In genomic region chr1:71721532-71721931, GRCh38 we compare ENCODE assay signal across 16 cellular contexts.
"Had no signal": no experiment of that assay in that cellular context is flagged by ENCODE, and none has a peak within 500 bp of the region (broad histone marks: within the 10 kb centered on the region; RNA-seq: fewer than 3 reads in every experiment).

No MANE protein-coding gene starts in this region.

- H3K4me3 ChIP-seq: left ventricle myocardium inferior, tibial nerve, uterus had no signal

- H3K9me3 ChIP-seq: left ventricle myocardium inferior, tibial nerve, uterus had no signal

- ATAC-seq: activated CD4-positive, alpha-beta T cell treated with anti-CD3 and anti-CD28 coated beads for 36 hours; esophagus mucosa; natural killer cell; stimulated activated naive B cell treated with anti-CD40 and anti-IgM and Interleukin-4, amounts not matched to agents 10 μg/mL and 1 μg/mL and 100 μg/mL, for 72 hours had no signal

- H3K36me3 ChIP-seq: left ventricle myocardium inferior, tibial nerve, uterus, WERI-Rb-1 had no signal

- H3K27ac ChIP-seq: left ventricle myocardium inferior, tibial nerve, uterus, WERI-Rb-1 had no signal

- H3K27ac Mint-ChIP-seq: activated CD4-positive, alpha-beta memory T cell treated with anti-CD3 and anti-CD28 coated beads, Interleukin-2, amount 10 ng/mL, durations not matched to agents 7 days and 5 days; activated CD4-positive, alpha-beta T cell treated with anti-CD3 and anti-CD28 coated beads for 36 hours; activated naive CD4-positive, alpha-beta T cell treated with anti-CD3 and anti-CD28 coated beads, Interleukin-2, amount 10 ng/mL, durations not matched to agents 7 days and 5 days; activated T-cell treated with anti-CD3 and anti-CD28 coated beads, Interleukin-2, amount 50 U/mL, for 24 hours; natural killer cell; stimulated activated naive B cell treated with anti-CD40 and anti-IgM and Interleukin-4, amounts not matched to agents 10 μg/mL and 1 μg/mL and 100 μg/mL, for 72 hours had no signal

- H3K4me1 ChIP-seq: left ventricle myocardium inferior, tibial nerve, uterus had no signal

- H3K9me3 Mint-ChIP-seq: activated naive CD4-positive, alpha-beta T cell treated with anti-CD3 and anti-CD28 coated beads, Interleukin-2, amount 10 ng/mL, durations not matched to agents 7 days and 5 days; stimulated activated naive B cell treated with anti-CD40 and anti-IgM and Interleukin-4, amounts not matched to agents 10 μg/mL and 1 μg/mL and 100 μg/mL, for 72 hours had no signal

- H3K4me1 Mint-ChIP-seq: activated CD4-positive, alpha-beta memory T cell treated with anti-CD3 and anti-CD28 coated beads, Interleukin-2, amount 10 ng/mL, durations not matched to agents 7 days and 5 days; activated CD4-positive, alpha-beta T cell treated with anti-CD3 and anti-CD28 coated beads for 36 hours; activated naive CD4-positive, alpha-beta T cell treated with anti-CD3 and anti-CD28 coated beads, Interleukin-2, amount 10 ng/mL, durations not matched to agents 7 days and 5 days; natural killer cell; stimulated activated naive B cell treated with anti-CD40 and anti-IgM and Interleukin-4, amounts not matched to agents 10 μg/mL and 1 μg/mL and 100 μg/mL, for 72 hours had no signal

- H3K27me3 Mint-ChIP-seq: activated CD4-positive, alpha-beta memory T cell treated with anti-CD3 and anti-CD28 coated beads, Interleukin-2, amount 10 ng/mL, durations not matched to agents 7 days and 5 days; activated CD4-positive, alpha-beta T cell treated with anti-CD3 and anti-CD28 coated beads for 36 hours; activated naive CD4-positive, alpha-beta T cell treated with anti-CD3 and anti-CD28 coated beads, Interleukin-2, amount 10 ng/mL, durations not matched to agents 7 days and 5 days; activated T-cell treated with anti-CD3 and anti-CD28 coated beads, Interleukin-2, amount 50 U/mL, for 24 hours; stimulated activated naive B cell treated with anti-CD40 and anti-IgM and Interleukin-4, amounts not matched to agents 10 μg/mL and 1 μg/mL and 100 μg/mL, for 72 hours had no signal

- H3K4me3 Mint-ChIP-seq: activated CD4-positive, alpha-beta memory T cell treated with anti-CD3 and anti-CD28 coated beads, Interleukin-2, amount 10 ng/mL, durations not matched to agents 7 days and 5 days; activated CD4-positive, alpha-beta T cell treated with anti-CD3 and anti-CD28 coated beads for 36 hours; activated naive CD4-positive, alpha-beta T cell treated with anti-CD3 and anti-CD28 coated beads, Interleukin-2, amount 10 ng/mL, durations not matched to agents 7 days and 5 days; activated T-cell treated with anti-CD3 and anti-CD28 coated beads, Interleukin-2, amount 50 U/mL, for 24 hours; natural killer cell; stimulated activated naive B cell treated with anti-CD40 and anti-IgM and Interleukin-4, amounts not matched to agents 10 μg/mL and 1 μg/mL and 100 μg/mL, for 72 hours had no signal

- H3K27me3 ChIP-seq: tibial nerve, uterus had no signal

- H3K36me3 Mint-ChIP-seq: activated naive CD4-positive, alpha-beta T cell treated with anti-CD3 and anti-CD28 coated beads, Interleukin-2, amount 10 ng/mL, durations not matched to agents 7 days and 5 days; natural killer cell; stimulated activated naive B cell treated with anti-CD40 and anti-IgM and Interleukin-4, amounts not matched to agents 10 μg/mL and 1 μg/mL and 100 μg/mL, for 72 hours had no signal

- DNase-seq: activated CD4-positive, alpha-beta memory T cell treated with anti-CD3 and anti-CD28 coated beads, Interleukin-2, amount 10 ng/mL, durations not matched to agents 7 days and 5 days; activated CD4-positive, alpha-beta T cell treated with anti-CD3 and anti-CD28 coated beads for 36 hours; activated naive CD4-positive, alpha-beta T cell treated with anti-CD3 and anti-CD28 coated beads, Interleukin-2, amount 10 ng/mL, durations not matched to agents 7 days and 5 days; activated T-cell treated with anti-CD3 and anti-CD28 coated beads, Interleukin-2, amount 50 U/mL, for 24 hours; hippocampal formation; left ventricle myocardium inferior; natural killer cell; nucleus accumbens; posterior cingulate gyrus; retina; stimulated activated CD4-positive, alpha-beta T cell treated with anti-CD3 and anti-CD28 coated beads, Interleukin-4, amount 100 ng/mL, for 1 hour; stimulated activated naive B cell treated with anti-CD40 and anti-IgM and Interleukin-4, amounts not matched to agents 10 μg/mL and 1 μg/mL and 100 μg/mL, for 72 hours; uterus; WERI-Rb-1 had no signal
